16 cellular contexts compared by ENCODE assay signal in genomic region chr10:70137135-70137534, GRCh38. TPM values are rescaled to one million over a fixed set of nuclear protein-coding genes. Genes with fewer than 3 reads are reported as not detected.
DNase-seq lines count a peak whose midpoint lies in the region; ATAC-seq and TF ChIP-seq lines count a peak whose summit lies in the region.
"Had no signal": no experiment of that assay in that cellular context is flagged by ENCODE, and none has a peak within 500 bp of the region (broad histone marks: within the 10 kb centered on the region; RNA-seq: fewer than 3 reads in every experiment).

No MANE protein-coding gene starts in this region.

- no peaks in the 10 kb centered on the region for H3K27me3 Mint-ChIP-seq in CD4-positive, CD25-positive, alpha-beta regulatory T cell

- TF ChIP-seq POLR2A in spleen (IDR thresholded peaks at IDR 0.05): no peak

- no peak for ATAC-seq in CD4-positive, CD25-positive, alpha-beta regulatory T cell (ENCODE audit: low read depth in 2 of 2)
- ATAC-seq: A549, HCT116 had no signal

- H3K4me3 ChIP-seq in CD4-positive, CD25-positive, alpha-beta regulatory T cell (ENCODE audit: low read depth, low read length): no peak overlapping the region
- H3K4me3 ChIP-seq in colonic mucosa: no peak overlapping the region
- H3K4me3 ChIP-seq in spleen: no peak overlapping the region
- H3K4me3 ChIP-seq: A549; BLaER1 treated with 17β-estradiol and CSF1 and Interleukin-3, amounts not matched to agents 10 nM and 100 nM; SJCRH30 had no signal

- H3K27ac Mint-ChIP-seq in CD4-positive, CD25-positive, alpha-beta regulatory T cell: peak overlapping the region; percentile 8 to 39 (median 25)

- no peaks in the 10 kb centered on the region for H3K9me3 ChIP-seq in CD4-positive, CD25-positive, alpha-beta regulatory T cell (ENCODE audit: control insufficient read depth in 2 of 2, low read length in 2 of 2)
- H3K9me3 ChIP-seq in colonic mucosa (no peaks in the 10 kb centered on the region), spleen (no peaks in the 10 kb centered on the region)
- H3K9me3 ChIP-seq: A549; BLaER1 treated with 17β-estradiol and CSF1 and Interleukin-3, amounts not matched to agents 10 nM and 100 nM; SJCRH30 had no signal

- H3K27me3 ChIP-seq in CD4-positive, CD25-positive, alpha-beta regulatory T cell (ENCODE audit: control insufficient read depth, insufficient read depth, low read length): no peaks in the 10 kb centered on the region
- H3K27me3 ChIP-seq in colonic mucosa: no peaks in the 10 kb centered on the region
- H3K27me3 ChIP-seq in spleen (replicated peaks in 1 of 7): peaks cover 0 to 6% (median 0%) of the 10 kb centered on the region in 7 donors
- H3K27me3 ChIP-seq: SJCRH30 had no signal

- H3K36me3 ChIP-seq in CD4-positive, CD25-positive, alpha-beta regulatory T cell (ENCODE audit: control insufficient read depth, insufficient read depth, low read length): peaks cover 6% of the 10 kb centered on the region
- no peaks in the 10 kb centered on the region for H3K36me3 ChIP-seq in colonic mucosa
- peaks cover 0 to 33% (median 8%) of the 10 kb centered on the region in 6 donors for H3K36me3 ChIP-seq in spleen
- H3K36me3 ChIP-seq: SJCRH30 had no signal

- H3K27ac ChIP-seq in CD4-positive, CD25-positive, alpha-beta regulatory T cell (ENCODE audit: insufficient read depth, low read length, poor library complexity, severe bottlenecking): no peak overlapping the region
- H3K27ac ChIP-seq in colonic mucosa (peak overlapping the region; percentile 85), spleen (no peak overlapping the region), substantia nigra (ENCODE audit: low read depth, low read length, poor library complexity, severe bottlenecking) (no peak overlapping the region)
- H3K27ac ChIP-seq: A549; BLaER1 treated with 17β-estradiol and CSF1 and Interleukin-3, amounts not matched to agents 10 nM and 100 nM; SJCRH30 had no signal

- intact Hi-C loops in colonic mucosa (cut with DNase I) (no loop called here), spleen (cut with DNase I; ENCODE audit: low total_unique reads) (no loop called here)

- peaks cover 9% of the 10 kb centered on the region for H3K4me1 ChIP-seq in CD4-positive, CD25-positive, alpha-beta regulatory T cell (ENCODE audit: control insufficient read depth, insufficient read depth, low read length, poor library complexity, severe bottlenecking)
- H3K4me1 ChIP-seq in colonic mucosa: peaks cover 4% of the 10 kb centered on the region
- H3K4me1 ChIP-seq in spleen: peaks cover 0 to 20% (median 14%) of the 10 kb centered on the region in 6 donors

- H3K9ac ChIP-seq in colonic mucosa (ENCODE audit: low read depth in 2 of 2, low read length in 2 of 2): peak overlapping the region in 1 of 2 donors; percentile 46
- H3K9ac ChIP-seq: BLaER1 treated with 17β-estradiol and CSF1 and Interleukin-3, amounts not matched to agents 10 nM and 100 nM had no signal

- TF ChIP-seq CTCF in colonic mucosa (IDR thresholded peaks at IDR 0.05): no peak
- no peak for TF ChIP-seq CTCF in spleen (IDR thresholded peaks at IDR 0.05 in 8 of 11, conservative IDR thresholded peaks at IDR 0.05 in 3 of 11)

- H3K4me3 Mint-ChIP-seq in CD4-positive, CD25-positive, alpha-beta regulatory T cell: no peak overlapping the region

- H3K36me3 Mint-ChIP-seq in CD4-positive, CD25-positive, alpha-beta regulatory T cell: peaks cover 2% of the 10 kb centered on the region

- H3K9me3 Mint-ChIP-seq in CD4-positive, CD25-positive, alpha-beta regulatory T cell: no peaks in the 10 kb centered on the region

- peaks cover 5 to 18% (median 12%) of the 10 kb centered on the region in 4 donors for H3K4me1 Mint-ChIP-seq in CD4-positive, CD25-positive, alpha-beta regulatory T cell

- DNase-seq in CD4-positive, CD25-positive, alpha-beta regulatory T cell: no peak
- DNase-seq in OCI-M1 (lab: John Stamatoyannopoulos, UW) (peak; percentile 83), colonic mucosa (no peak), spleen (peak; percentile 33), NCI-H1436 treated with DMSO at 0.1 percent for 48 hours (lab: John Stamatoyannopoulos, UW) (no peak), T-helper 1 cell (no peak), substantia nigra (lab: John Stamatoyannopoulos, UW) (no peak)
- DNase-seq: GOT3, KBM-7, NCI-H187 treated with DMSO at 0.1 percent for 48 hours, NCI-H226, NCI-H524 treated with DMSO at 0.1 percent for 48 hours, SJCRH30 had no signal

- WGBS in spleen, 5 donors: 75 to 92% (median 88%) methylated on average over 9 of the region's 9 CpGs

RNA-seq across cellular contexts. Expression of gene AIFM2, which starts 4.5 kb away (rescaled TPM):
- 5.5 TPM for total RNA-seq in CD4-positive, CD25-positive, alpha-beta regulatory T cell
- 1 to 10 TPM; 2.0 to 2.4 (median 2.2) TPM for polyA plus RNA-seq in CD4-positive, CD25-positive, alpha-beta regulatory T cell
- total RNA-seq in colonic mucosa (10 to 100 TPM; 15.4 to 25.7 TPM), spleen (1 to 10 TPM; 5.1 to 9.4 (median 8.7) TPM)
- 1 to 10 TPM; 4.3 to 6.2 (median 6.2) TPM for polyA plus RNA-seq in spleen

RNA-seq across cellular contexts. Expression of gene TYSND1, which starts 9.4 kb away (rescaled TPM):
- total RNA-seq in CD4-positive, CD25-positive, alpha-beta regulatory T cell: 15.2 TPM
- 10 to 100 TPM; 15.0 to 28.1 (median 20.3) TPM for polyA plus RNA-seq in CD4-positive, CD25-positive, alpha-beta regulatory T cell
- 10 to 100 TPM; 13.1 to 23.8 TPM for total RNA-seq in colonic mucosa
- 10 to 100 TPM; 14.1 to 20.3 (median 16.6) TPM for total RNA-seq in spleen
- polyA plus RNA-seq in spleen: 10 to 100 TPM; 15.2 to 20.9 (median 19.2) TPM

RNA-seq across cellular contexts. Expression of gene SAR1A, which starts 33.2 kb away (rescaled TPM):
- total RNA-seq in CD4-positive, CD25-positive, alpha-beta regulatory T cell: 108 TPM
- 10 to 100 TPM; 14.5 to 46.4 (median 31.1) TPM for polyA plus RNA-seq in CD4-positive, CD25-positive, alpha-beta regulatory T cell
- total RNA-seq in colonic mucosa (10 to 100 TPM; 83.4 to 89.9 TPM), spleen (100 to 1,000 TPM in 1 of 7 donors, 10 to 100 TPM in 6; 63.6 to 107 (median 79.5) TPM)
- polyA plus RNA-seq in spleen: 10 to 100 TPM; 27.3 to 33.2 (median 28.4) TPM

Comparison
In these comparisons a context has a peak if more than half of its experiments do, and no peak if none do; other contexts are left out.
1. DNase-seq: peak in OCI-M1 (single experiment) and spleen (single experiment); none in CD4-positive, CD25-positive, alpha-beta regulatory T cell (0 of 3), colonic mucosa (single experiment), NCI-H1436 treated with DMSO at 0.1 percent for 48 hours (single experiment), T-helper 1 cell (0 of 5) and substantia nigra (0 of 49).